ENCODE assay signal across 8 cellular contexts in genomic region chr3:196711838-196712513, GRCh38. TPM values are rescaled to one million over a fixed set of nuclear protein-coding genes. Genes with fewer than 3 reads are reported as not detected.
DNase-seq lines count a peak whose midpoint lies in the region; ATAC-seq and TF ChIP-seq lines count a peak whose summit lies in the region.

Gene CEP19, minus strand, starts transcription at chr3:196712250. Its CDS starts 3,593 bp downstream, at chr3:196708657.
Gene PIGX, plus strand, starts transcription at chr3:196712377.

- peaks cover 24% of the 10 kb centered on the region for H3K4me1 Mint-ChIP-seq in central memory CD8-positive, alpha-beta T cell

- peak; percentile 94 for TF ChIP-seq POLR2A in GM18951 (IDR thresholded peaks at IDR 0.05; ENCODE audit: extremely low read depth, insufficient read depth, insufficient read length)

- TF ChIP-seq CTCF in AG09309 (IDR thresholded peaks at IDR 0.05; ENCODE audit: control insufficient read depth, insufficient read depth, low read depth, low read length, missing control alignments) (no peak), kidney epithelial cell (IDR thresholded peaks at IDR 0.05; ENCODE audit: insufficient read depth, low read length, poor library complexity, severe bottlenecking) (no peak)

- peaks cover 12% of the 10 kb centered on the region for H3K36me3 Mint-ChIP-seq in central memory CD8-positive, alpha-beta T cell (ENCODE audit: insufficient read depth)

- no peaks in the 10 kb centered on the region for H3K9me3 Mint-ChIP-seq in central memory CD8-positive, alpha-beta T cell

- peak within 1 kb of the TSS; percentile 89 for H3K4me3 Mint-ChIP-seq in central memory CD8-positive, alpha-beta T cell

- no peaks in the 10 kb centered on the region for H3K27me3 ChIP-seq in kidney epithelial cell (ENCODE audit: control insufficient read depth, insufficient read depth, low read length)

- H3K4me3 ChIP-seq in AG09309 (ENCODE audit: control insufficient read depth, low read depth, low read length) (peak within 1 kb of the TSS; percentile 92), kidney epithelial cell (ENCODE audit: low read depth, low read length) (peak within 1 kb of the TSS; percentile 80)

- peak; percentile 72 for ATAC-seq in HG03159 (IDR thresholded peaks at IDR 0.05; ENCODE audit: unreplicated experiment)
- ATAC-seq in central memory CD8-positive, alpha-beta T cell (replicated peaks; ENCODE audit: extremely low read depth, poor library complexity, severe bottlenecking): peak; percentile 90

- in situ Hi-C loops in GM18951 (cut with MboI; ENCODE audit: low sequenced_read_pairs, unreplicated experiment): no loop called here

- H3K27ac Mint-ChIP-seq in central memory CD8-positive, alpha-beta T cell (ENCODE audit: low read depth): peak within 1 kb of the TSS; percentile 98

- H3K27me3 Mint-ChIP-seq in central memory CD8-positive, alpha-beta T cell: no peaks in the 10 kb centered on the region

- DNase-seq in AG09309 (ENCODE audit: low read depth) (peak; percentile 39), NCI-H2227 treated with DMSO at 0.1 percent for 48 hours (lab: John Stamatoyannopoulos, UW) (peak; percentile 86), kidney epithelial cell (ENCODE audit: low read depth) (peak; percentile 37)
- peak; percentile 72 for DNase-seq in activated CD4-positive, CD25-positive, alpha-beta regulatory T cell treated with anti-CD3 and anti-CD28 coated beads, Interleukin-2, amount 50 U/mL, for 16 hours (ENCODE audit: low read depth, low spot score)
- DNase-seq in central memory CD8-positive, alpha-beta T cell (ENCODE audit: low spot score in 2 of 2): peak; percentile 84 to 94
- peak; percentile 90 for DNase-seq in stimulated activated CD4-positive, alpha-beta T cell treated with anti-CD3 and anti-CD28 coated beads, Interleukin-15, amount 100 ng/mL, for 24 hours

- no peaks in the 10 kb centered on the region for H3K36me3 ChIP-seq in kidney epithelial cell (ENCODE audit: control insufficient read depth, insufficient read depth, low read length)

RNA-seq across cellular contexts. Expression of gene CEP19, which starts in this region (rescaled TPM):
- 1.0 and 3.1 TPM in 2 replicates for total RNA-seq in kidney epithelial cell

RNA-seq across cellular contexts. Expression of gene PIGX, which starts in this region (rescaled TPM):
- total RNA-seq in kidney epithelial cell: 15.7 and 17.8 TPM in 2 replicates

Comparison
In these comparisons a context has a peak if more than half of its experiments do, and no peak if none do; other contexts are left out.
1. Peak in every context shown above with its lines: DNase-seq, ATAC-seq and H3K4me3 ChIP-seq.
2. DNase-seq: peak in every context shown above with its lines; median percentile 90 in stimulated activated CD4-positive, alpha-beta T cell treated with anti-CD3 and anti-CD28 coated beads, Interleukin-15, amount 100 ng/mL, for 24 hours; 89 in central memory CD8-positive, alpha-beta T cell; 86 in NCI-H2227 treated with DMSO at 0.1 percent for 48 hours; 72 in activated CD4-positive, CD25-positive, alpha-beta regulatory T cell treated with anti-CD3 and anti-CD28 coated beads, Interleukin-2, amount 50 U/mL, for 16 hours; 39 in AG09309; 37 in kidney epithelial cell.